1 cellular context compared by ENCODE assay signal in genomic region chr20:63456429-63457284, GRCh38.
TF ChIP-seq lines count a peak whose summit lies in the region.

No MANE protein-coding gene starts in this region.

TF ChIP-seq in K562, 482 proteins besides CTCF, POLR2A, EP300 and RAD21 (continued from another document):
- TF ChIP-seq, protein P1, sequence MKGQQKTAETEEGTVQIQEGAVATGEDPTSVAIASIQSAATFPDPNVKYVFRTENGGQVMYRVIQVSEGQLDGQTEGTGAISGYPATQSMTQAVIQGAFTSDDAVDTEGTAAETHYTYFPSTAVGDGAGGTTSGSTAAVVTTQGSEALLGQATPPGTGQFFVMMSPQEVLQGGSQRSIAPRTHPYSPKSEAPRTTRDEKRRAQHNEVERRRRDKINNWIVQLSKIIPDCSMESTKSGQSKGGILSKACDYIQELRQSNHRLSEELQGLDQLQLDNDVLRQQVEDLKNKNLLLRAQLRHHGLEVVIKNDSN (CRISPR knock-in tag; IDR thresholded peaks at IDR 0.05): peak; percentile 49
- TF ChIP-seq ZFX (CRISPR knock-in tag; IDR thresholded peaks at IDR 0.05): no peak
- 0 out of 2 replicates have a peak, but pooled peaks have one; percentile 46 for TF ChIP-seq BCOR (IDR thresholded peaks at IDR 0.05)
- no peak for TF ChIP-seq RERE (CRISPR knock-in tag; IDR thresholded peaks at IDR 0.05; ENCODE audit: borderline replicate concordance)
- no peak for TF ChIP-seq NR2C1 (IDR thresholded peaks at IDR 0.05)
- no peak for TF ChIP-seq NR2C1 (tag; IDR thresholded peaks at IDR 0.05)
TF ChIP-seq in K562: peak in this region for 3.
